1 cellular context compared by ENCODE assay signal in genomic region chr9:107282759-107283620, GRCh38.
A peak's percentile ranks its signal among the peaks of the same experiment; 100 is the strongest.
TF ChIP-seq lines count a peak whose summit lies in the region.

RAD23B (plus strand) TSS chr9:107283279; CDS start chr9:107283630, 351 bp downstream.

TF ChIP-seq in H1, 55 proteins besides CTCF, POLR2A, EP300 and RAD21 (continued from another document):
- TF ChIP-seq YY1 (IDR thresholded peaks at IDR 0.05; ENCODE audit: low read depth, low read length): peak; percentile 82
- TF ChIP-seq TAF1 (IDR thresholded peaks at IDR 0.05; ENCODE audit: low read depth, low read length): peak; percentile 92
- TF ChIP-seq TBP (IDR thresholded peaks at IDR 0.05; ENCODE audit: low read depth, low read length): peak; percentile 76; the same call in 1 of the 2 replicates
- peak; percentile 69 for TF ChIP-seq TAF7 (optimal IDR thresholded peaks at IDR 0.05; ENCODE audit: borderline replicate concordance, low read depth, low read length)
- peak; percentile 23 for TF ChIP-seq NANOG (IDR thresholded peaks at IDR 0.05; ENCODE audit: insufficient read depth, low read depth, low read length, poor library complexity, severe bottlenecking)
- TF ChIP-seq MAX (IDR thresholded peaks at IDR 0.05): peak; percentile 60
- TF ChIP-seq ASH2L (IDR thresholded peaks at IDR 0.05; ENCODE audit: low read length): peak; percentile 32
- TF ChIP-seq HDAC6 (IDR thresholded peaks at IDR 0.05; ENCODE audit: low read depth, low read length): no peak
- no peak for TF ChIP-seq MAFK (IDR thresholded peaks at IDR 0.05; ENCODE audit: low read depth, low read length)
- no peak for TF ChIP-seq CHD2 (IDR thresholded peaks at IDR 0.05; ENCODE audit: low read length)
- TF ChIP-seq BACH1 (IDR thresholded peaks at IDR 0.05; ENCODE audit: low read length): peak; percentile 84
- TF ChIP-seq POLR2AphosphoS5 (IDR thresholded peaks at IDR 0.05; ENCODE audit: low read depth, low read length): peak; percentile 94
- peak; percentile 56 for TF ChIP-seq BRCA1 (IDR thresholded peaks at IDR 0.05; ENCODE audit: low read depth, low read length)
- peak; percentile 70; the same call in 1 of the 2 replicates for TF ChIP-seq KDM1A (IDR thresholded peaks at IDR 0.05; ENCODE audit: borderline replicate concordance, low read length)
- peak; percentile 41; the same call in 1 of the 2 replicates for TF ChIP-seq SUZ12 (IDR thresholded peaks at IDR 0.05; ENCODE audit: low read length)
- no peak for TF ChIP-seq RFX5 (IDR thresholded peaks at IDR 0.05; ENCODE audit: borderline replicate concordance, low read depth, low read length)
- TF ChIP-seq GTF2F1 (IDR thresholded peaks at IDR 0.05; ENCODE audit: borderline replicate concordance, low read depth, low read length): no peak
- TF ChIP-seq NRF1 (IDR thresholded peaks at IDR 0.05; ENCODE audit: low read depth, low read length): peak; percentile 83
- TF ChIP-seq JUND (IDR thresholded peaks at IDR 0.05; ENCODE audit: low read length): 0 out of 2 replicates have a peak, but pooled peaks have one; percentile 8
- no peak for TF ChIP-seq SIRT6 (IDR thresholded peaks at IDR 0.05; ENCODE audit: low read length)
- peak in 1 of 2 experiments; percentile 18; a peak in 1 of 4 replicates for TF ChIP-seq SIN3A (conservative IDR thresholded peaks at IDR 0.05 in 1 of 2, IDR thresholded peaks at IDR 0.05 in 1 of 2; ENCODE audit: low read depth in 1 of 2, low read length in 2 of 2)
